Comparison of ENCODE assay signal across 12 cellular contexts in genomic region chr14:25116607-25117006, GRCh38.
"Had no signal": no experiment of that assay in that cellular context is flagged by ENCODE, and none has a peak within 500 bp of the region (broad histone marks: within the 10 kb centered on the region; RNA-seq: fewer than 3 reads in every experiment).

No MANE protein-coding gene starts in this region.

- H3K4me1 ChIP-seq: upper lobe of left lung had no signal

- H3K9me3 ChIP-seq: upper lobe of left lung had no signal

- H3K4me3 ChIP-seq: upper lobe of left lung had no signal

- H3K36me3 ChIP-seq: upper lobe of left lung, WERI-Rb-1 had no signal

- H3K27ac ChIP-seq: upper lobe of left lung, WERI-Rb-1 had no signal

- ATAC-seq: activated CD4-positive, alpha-beta T cell treated with anti-CD3 and anti-CD28 coated beads for 36 hours; left ventricle myocardium superior; stimulated activated naive CD8-positive, alpha-beta T cell treated with anti-CD3 and anti-CD28 coated beads, Interleukin-15, Interleukin-2, amounts not matched to agents 100 U/mL and 50 U/mL, for 24 hours had no signal

- H3K27me3 ChIP-seq: upper lobe of left lung had no signal

- DNase-seq: activated CD4-positive, alpha-beta memory T cell treated with anti-CD3 and anti-CD28 coated beads, Interleukin-2, amount 10 ng/mL, durations not matched to agents 7 days and 5 days; activated CD4-positive, alpha-beta T cell treated with anti-CD3 and anti-CD28 coated beads for 36 hours; activated T-cell treated with anti-CD3 and anti-CD28 coated beads, Interleukin-2, amount 50 U/mL, for 24 hours; amniotic stem cell; left ventricle myocardium superior; mesendoderm; nucleus accumbens; small intestine; stimulated activated naive CD8-positive, alpha-beta T cell treated with anti-CD3 and anti-CD28 coated beads, Interleukin-15, Interleukin-2, amounts not matched to agents 100 U/mL and 50 U/mL, for 24 hours; T1000; upper lobe of left lung; WERI-Rb-1 had no signal
